In the genomic region with DNA sequence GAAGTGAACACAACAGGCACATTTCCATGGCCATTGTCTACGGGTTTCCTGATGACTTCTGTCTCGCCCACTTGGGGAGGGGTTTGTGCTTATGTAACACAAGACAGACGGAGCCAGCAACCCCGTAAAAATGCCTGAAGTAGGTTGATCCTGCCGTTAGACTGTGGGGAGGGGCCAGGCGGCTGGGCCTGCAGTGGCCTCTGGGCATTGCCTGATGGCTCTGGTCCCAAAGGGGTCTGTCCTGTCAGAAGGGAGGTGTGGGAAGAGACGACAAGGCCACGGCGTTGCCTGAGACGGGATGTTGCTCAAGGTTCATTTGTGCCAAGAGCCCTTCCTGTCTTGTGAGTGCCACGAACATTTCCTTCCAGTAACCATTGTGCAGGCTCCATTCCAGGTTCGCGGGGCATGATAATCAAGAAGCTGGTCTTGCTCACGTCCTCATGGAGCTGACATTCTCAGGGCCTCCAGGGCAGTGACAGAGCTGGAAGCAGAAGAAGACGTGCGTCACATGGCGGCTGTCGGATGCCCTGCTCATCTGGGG, we compare ENCODE assay signal across 13 cellular contexts. TPM values are rescaled to one million over a fixed set of nuclear protein-coding genes. Genes with fewer than 3 reads are reported as not detected.
A peak's percentile ranks its signal among the peaks of the same experiment; 100 is the strongest.
DNase-seq lines count a peak whose midpoint lies in the region; ATAC-seq and TF ChIP-seq lines count a peak whose summit lies in the region.
"Had no signal": no experiment of that assay in that cellular context is flagged by ENCODE, and none has a peak within 500 bp of the region (broad histone marks: within the 10 kb centered on the region; RNA-seq: fewer than 3 reads in every experiment).

No MANE protein-coding gene starts in this region.

- H3K27ac ChIP-seq in mesenchymal stem cell (ENCODE audit: low read length, poor library complexity, severe bottlenecking), result no peak overlapping the region
- H3K27ac ChIP-seq in vagina, result peak overlapping the region; percentile 20
- H3K27ac ChIP-seq: PC-9 had no signal

- DNase-seq in NCI-H526 (lab: John Stamatoyannopoulos, UW), result peak; percentile 40 to 52
- no peak for DNase-seq in NCI-H526 treated with DMSO at 0.1 percent for 48 hours (lab: John Stamatoyannopoulos, UW)
- DNase-seq in mesenchymal stem cell, result no peak
- no peak for DNase-seq in vagina (ENCODE audit: extremely low spot score in 2 of 2)
- no peak for DNase-seq in nephron progenitor cell
- DNase-seq in NCI-H2196 (lab: John Stamatoyannopoulos, UW; ENCODE audit: unreplicated experiment), result no peak
- DNase-seq: ACHN; activated T-cell treated with anti-CD3 and anti-CD28 coated beads, Interleukin-2, amount 50 U/mL, for 1 hour; NCI-H146; PC-9 had no signal

- no peak overlapping the region for H3K14ac ChIP-seq in mesenchymal stem cell (ENCODE audit: low read length in 2 of 2)

- H3K9ac ChIP-seq in mesenchymal stem cell (ENCODE audit: low read length), result no peak overlapping the region

- no peak overlapping the region for H3K18ac ChIP-seq in mesenchymal stem cell (ENCODE audit: low read depth in 1 of 2, low read length in 2 of 2)

- peaks cover 43 to 80% of the 10 kb centered on the region in 2 experiments for H3K27me3 ChIP-seq in mesenchymal stem cell (ENCODE audit: control insufficient read depth in 1 of 2, insufficient read depth in 1 of 2, low read length in 2 of 2)
- no peaks in the 10 kb centered on the region for H3K27me3 ChIP-seq in vagina

- H2BK15ac ChIP-seq in mesenchymal stem cell (ENCODE audit: low read depth, poor library complexity, severe bottlenecking), result no peak overlapping the region

- no peak overlapping the region for H4K8ac ChIP-seq in mesenchymal stem cell (ENCODE audit: low read length)

- no peak overlapping the region for H2AFZ ChIP-seq in mesenchymal stem cell (ENCODE audit: low read depth, low read length)
- H2AFZ ChIP-seq: PC-9 had no signal

- peak overlapping the region; percentile 25 for H4K91ac ChIP-seq in mesenchymal stem cell (ENCODE audit: low read length)

- H3K9me3 ChIP-seq in mesenchymal stem cell (ENCODE audit: control insufficient read depth, low read length) (no peaks in the 10 kb centered on the region), vagina (no peaks in the 10 kb centered on the region)

- peaks cover 14% of the 10 kb centered on the region for H3K27me3 Mint-ChIP-seq in nephron progenitor cell (ENCODE audit: low read depth, poor library complexity)

- no peak for TF ChIP-seq POLR2A in vagina (IDR thresholded peaks at IDR 0.05)

- H3K36me3 ChIP-seq in mesenchymal stem cell (ENCODE audit: control insufficient read depth in 1 of 2, insufficient read depth in 2 of 2, low read depth in 1 of 2, low read length in 2 of 2) (no peaks in the 10 kb centered on the region), vagina (no peaks in the 10 kb centered on the region)

- ATAC-seq in esophagus mucosa (peak; percentile 35), GM21381 (IDR thresholded peaks at IDR 0.05; ENCODE audit: unreplicated experiment) (no peak)

- H3K4me3 Mint-ChIP-seq in nephron progenitor cell, result no peak overlapping the region
- H3K4me3 Mint-ChIP-seq: mesothelial cell of epicardium had no signal

- no peak overlapping the region for H3K4ac ChIP-seq in mesenchymal stem cell (ENCODE audit: low read depth in 1 of 2, low read length in 2 of 2)

- H3K36me3 Mint-ChIP-seq in nephron progenitor cell (ENCODE audit: low read depth), result no peaks in the 10 kb centered on the region
- H3K36me3 Mint-ChIP-seq: mesothelial cell of epicardium had no signal

- H2AK5ac ChIP-seq in mesenchymal stem cell (ENCODE audit: low read length, severe bottlenecking), result no peak overlapping the region

- 77% methylated on average over 18 of the region's 18 CpGs for WGBS in mesenchymal stem cell

- H2BK5ac ChIP-seq in mesenchymal stem cell (ENCODE audit: low read depth, low read length, poor library complexity, severe bottlenecking), result no peak overlapping the region

- TF ChIP-seq CTCF in vagina (IDR thresholded peaks at IDR 0.05) (no peak), nephron progenitor cell (IDR thresholded peaks at IDR 0.05) (no peak)

- H2BK120ac ChIP-seq in mesenchymal stem cell (ENCODE audit: low read depth, low read length), result no peak overlapping the region

- no peak overlapping the region for H3K27ac Mint-ChIP-seq in nephron progenitor cell
- H3K27ac Mint-ChIP-seq: mesothelial cell of epicardium had no signal

- intact Hi-C loops in vagina (cut with DNase I), result loop anchor here (10.0 kb wide), 1 partner anchor 119 kb away; no protein-coding TSS in a partner anchor

- H3K9me3 Mint-ChIP-seq in nephron progenitor cell, result no peaks in the 10 kb centered on the region
- H3K9me3 Mint-ChIP-seq: mesothelial cell of epicardium had no signal

- H3K4me1 ChIP-seq in mesenchymal stem cell (ENCODE audit: control insufficient read depth, insufficient read depth, low read depth, low read length), result peaks cover 37% of the 10 kb centered on the region
- H3K4me1 ChIP-seq in vagina, result peaks cover 12% of the 10 kb centered on the region

- no peak overlapping the region for H3K23ac ChIP-seq in mesenchymal stem cell (ENCODE audit: low read length in 2 of 2)

- H3K4me1 Mint-ChIP-seq in nephron progenitor cell, result peaks cover 83% of the 10 kb centered on the region

- H3K4me2 ChIP-seq in mesenchymal stem cell (ENCODE audit: low read length, poor library complexity, severe bottlenecking), result no peak overlapping the region
- H3K4me2 ChIP-seq: PC-9 had no signal

- H3K79me1 ChIP-seq in mesenchymal stem cell (replicated peaks; ENCODE audit: low read length, poor library complexity, severe bottlenecking), result no peaks in the 10 kb centered on the region

- H2BK12ac ChIP-seq in mesenchymal stem cell (ENCODE audit: low read length in 2 of 2), result peak overlapping the region; percentile 7 to 38

- H3K4me3 ChIP-seq in mesenchymal stem cell (ENCODE audit: insufficient read depth in 1 of 2, low read depth in 1 of 2, low read length in 2 of 2), result no peak overlapping the region
- no peak overlapping the region for H3K4me3 ChIP-seq in vagina
- H3K4me3 ChIP-seq: PC-9 had no signal

RNA-seq across cellular contexts. Expression of gene ABCG1, which starts 44.7 kb away (rescaled TPM):
- total RNA-seq in esophagus mucosa (4.2 TPM), vagina (18.7 TPM)
- 3.1 TPM for polyA plus RNA-seq in mesenchymal stem cell (2013, experiment 1 of 2)
- polyA plus RNA-seq in mesenchymal stem cell (2013, experiment 2 of 2), result 3.1 TPM

RNA-seq across cellular contexts. Expression of gene TFF3, which starts 51.5 kb away (rescaled TPM):
- 2.3 TPM for total RNA-seq in esophagus mucosa
- not detected for polyA plus RNA-seq in mesenchymal stem cell (2013, experiment 1 of 2)
- polyA plus RNA-seq in mesenchymal stem cell (2013, experiment 2 of 2), result not detected
- 31.9 TPM for total RNA-seq in vagina
- total RNA-seq: mesothelial cell of epicardium, PC-9 had no signal

Comparison
In these comparisons a context has a peak if more than half of its experiments do, and no peak if none do; other contexts are left out.
1. DNase-seq: peak in NCI-H526 (2 of 2); none in NCI-H526 treated with DMSO at 0.1 percent for 48 hours (single experiment), mesenchymal stem cell (single experiment), vagina (0 of 2), nephron progenitor cell (single experiment) and NCI-H2196 (single experiment).